Comparison of ENCODE assay signal across 8 cellular contexts in genomic region chr15:92902020-92902419, GRCh38. TPM values are rescaled to one million over a fixed set of nuclear protein-coding genes. Genes with fewer than 3 reads are reported as not detected.
DNase-seq lines count a peak whose midpoint lies in the region; ATAC-seq and TF ChIP-seq lines count a peak whose summit lies in the region.

No MANE protein-coding gene starts in this region.

- H3K36me3 Mint-ChIP-seq in activated CD4-positive, alpha-beta T cell treated with anti-CD3 and anti-CD28 coated beads for 36 hours (ENCODE audit: low read depth) = peaks cover 84% of the 10 kb centered on the region
- peaks cover 30% of the 10 kb centered on the region for H3K36me3 Mint-ChIP-seq in activated naive CD8-positive, alpha-beta T cell

- 0% methylated on average over 2 of the region's 2 CpGs for WGBS in suprapubic skin

- H3K36me3 ChIP-seq in suprapubic skin = peaks cover 5% of the 10 kb centered on the region

- intact Hi-C loops in activated CD4-positive, alpha-beta T cell treated with anti-CD3 and anti-CD28 coated beads for 36 hours (cut with DNase I, micrococcal nuclease) = loop anchor here in 1 of 2 experiments (5.0 to 10.0 kb wide), 3 partner anchors 1047 to 1970 kb away; partner anchors contain the start of genes HDDC3, MCTP2 and SLCO3A1

- no peak for TF ChIP-seq CTCF in suprapubic skin (IDR thresholded peaks at IDR 0.05)

- TF ChIP-seq POLR2A in suprapubic skin (IDR thresholded peaks at IDR 0.05) = no peak

- peak overlapping the region; percentile 81 for H3K27ac Mint-ChIP-seq in activated CD4-positive, alpha-beta T cell treated with anti-CD3 and anti-CD28 coated beads for 36 hours
- H3K27ac Mint-ChIP-seq in activated naive CD8-positive, alpha-beta T cell = peak overlapping the region; percentile 99

- H3K27me3 Mint-ChIP-seq in activated CD4-positive, alpha-beta T cell treated with anti-CD3 and anti-CD28 coated beads for 36 hours = no peaks in the 10 kb centered on the region
- H3K27me3 Mint-ChIP-seq in activated naive CD8-positive, alpha-beta T cell = no peaks in the 10 kb centered on the region

- no peak for TF ChIP-seq EP300 in suprapubic skin (IDR thresholded peaks at IDR 0.05)

- peak overlapping the region; percentile 97 for H3K27ac ChIP-seq in suprapubic skin

- H3K4me1 ChIP-seq in suprapubic skin = peaks cover 56% of the 10 kb centered on the region

- no peak for ATAC-seq in activated CD4-positive, alpha-beta T cell treated with anti-CD3 and anti-CD28 coated beads for 36 hours

- H3K4me3 Mint-ChIP-seq in activated CD4-positive, alpha-beta T cell treated with anti-CD3 and anti-CD28 coated beads for 36 hours = peak overlapping the region; percentile 81
- peak overlapping the region; percentile 99 for H3K4me3 Mint-ChIP-seq in activated naive CD8-positive, alpha-beta T cell

- DNase-seq in activated CD4-positive, alpha-beta T cell treated with anti-CD3 and anti-CD28 coated beads for 36 hours = no peak
- no peak for DNase-seq in activated CD4-positive, alpha-beta T cell treated with anti-CD3 and anti-CD28 coated beads for 4 hours
- DNase-seq in iris pigment epithelial cell (ENCODE audit: low read depth) (peak; percentile 62), suprapubic skin (ENCODE audit: low spot score in 2 of 2) (no peak), ACHN (no peak), COR-L47 (lab: John Stamatoyannopoulos, UW) (no peak)
- no peak for DNase-seq in central memory CD4-positive, alpha-beta T cell

- in situ Hi-C loops in ACHN (cut with HindIII; ENCODE audit: low pct_ligation_motif_present, low pct_unique_long_range_greater_than_20kb, low sequenced_read_pairs) = loop anchor here (25.0 kb wide), 1 partner anchor 90 kb away; no protein-coding TSS in a partner anchor

- peaks cover 9% of the 10 kb centered on the region for H3K9me3 Mint-ChIP-seq in activated CD4-positive, alpha-beta T cell treated with anti-CD3 and anti-CD28 coated beads for 36 hours (ENCODE audit: low read depth)
- H3K9me3 Mint-ChIP-seq in activated naive CD8-positive, alpha-beta T cell (ENCODE audit: low read depth) = peaks cover 12% of the 10 kb centered on the region

- POLR2A ChIA-PET in activated CD4-positive, alpha-beta T cell treated with anti-CD3 and anti-CD28 coated beads for 36 hours (lab: Charles Lee) = interaction anchor here (0.6 to 5.7 kb wide), 3 partner anchors 13 to 93 kb away, joined by 3 to 111 read pairs (median 4); no protein-coding TSS in a partner anchor

- CTCF ChIA-PET in activated CD4-positive, alpha-beta T cell treated with anti-CD3 and anti-CD28 coated beads for 36 hours (lab: Charles Lee) = interaction anchor here (0.7 to 9.6 kb wide), 7 partner anchors 10 to 92 kb away, joined by 3 to 80 read pairs (median 8); no protein-coding TSS in a partner anchor

- H3K27me3 ChIP-seq in suprapubic skin = no peaks in the 10 kb centered on the region

- peak overlapping the region; percentile 62 for H3K4me3 ChIP-seq in suprapubic skin

- H3K9me3 ChIP-seq in suprapubic skin = no peaks in the 10 kb centered on the region

- peaks cover 42% of the 10 kb centered on the region for H3K4me1 Mint-ChIP-seq in activated CD4-positive, alpha-beta T cell treated with anti-CD3 and anti-CD28 coated beads for 36 hours
- peaks cover 58% of the 10 kb centered on the region for H3K4me1 Mint-ChIP-seq in activated naive CD8-positive, alpha-beta T cell (ENCODE audit: low read depth)

RNA-seq across cellular contexts. Expression of gene CHD2, which starts 1.9 kb away (rescaled TPM):
- total RNA-seq in activated CD4-positive, alpha-beta T cell treated with anti-CD3 and anti-CD28 coated beads for 36 hours = 100 to 1,000 TPM; 118 to 149 TPM
- 100 to 1,000 TPM in 3 of 4 donors, 10 to 100 TPM in 1; 93.3 to 319 (median 127) TPM for total RNA-seq in suprapubic skin
